Comparison of ENCODE assay signal across 16 cellular contexts in the genomic region with DNA sequence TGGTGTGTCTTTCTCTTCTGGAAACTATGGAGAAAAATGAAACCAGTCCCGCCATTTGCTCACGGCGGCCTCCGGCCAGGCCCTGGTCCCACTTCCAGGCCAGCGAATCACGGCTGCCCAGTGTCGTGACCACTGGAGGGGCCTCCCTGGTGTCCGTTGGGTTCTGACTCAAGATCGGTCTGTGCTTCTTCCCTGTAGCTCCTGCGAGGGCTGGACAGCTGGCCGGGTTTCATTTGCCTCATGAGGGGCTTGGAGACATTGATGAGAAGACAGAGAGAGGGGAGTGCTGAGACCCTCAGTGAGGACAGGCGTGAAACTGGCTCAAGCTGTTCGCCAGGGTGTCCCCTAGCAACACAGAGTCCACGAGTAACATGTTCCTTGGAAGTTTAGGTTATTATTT.
DNase-seq lines count a peak whose midpoint lies in the region; ATAC-seq and TF ChIP-seq lines count a peak whose summit lies in the region.
"Had no signal": no experiment of that assay in that cellular context is flagged by ENCODE, and none has a peak within 500 bp of the region (broad histone marks: within the 10 kb centered on the region; RNA-seq: fewer than 3 reads in every experiment).

No MANE protein-coding gene starts in this region.

- no peaks in the 10 kb centered on the region for H3K36me3 ChIP-seq in BLaER1
- H3K36me3 ChIP-seq in endodermal cell (ENCODE audit: control insufficient read depth, insufficient read depth, low read length) = no peaks in the 10 kb centered on the region
- no peaks in the 10 kb centered on the region for H3K36me3 ChIP-seq in upper lobe of right lung
- no peaks in the 10 kb centered on the region for H3K36me3 ChIP-seq in smooth muscle cell (ENCODE audit: low read depth)
- H3K36me3 ChIP-seq: BLaER1 treated with 17β-estradiol and CSF1 and Interleukin-3, amounts not matched to agents 10 nM and 100 nM; HAP-1 had no signal

- DNase-seq in endodermal cell = peak; percentile 44
- DNase-seq in mesenteric fat pad (ENCODE audit: low spot score) = peak; percentile 76
- peak; percentile 32 for DNase-seq in upper lobe of right lung
- DNase-seq in DMS153 treated with DMSO at 0.1 percent for 48 hours (lab: John Stamatoyannopoulos, UW; ENCODE audit: unreplicated experiment) = no peak
- DNase-seq in stimulated activated naive CD4-positive, alpha-beta T cell treated with Interleukin-2 at 50 U/mL for 16 hours (lab: John Stamatoyannopoulos, UW) = no peak
- no peak for DNase-seq in smooth muscle cell (lab: John Stamatoyannopoulos, UW; ENCODE audit: unreplicated experiment)
- DNase-seq: 8988T; Calu3; CD8-positive, alpha-beta T cell; DMS53; DND-41; GM23248 had no signal

- peak overlapping the region; percentile 54 for H3K4me2 ChIP-seq in BLaER1
- no peak overlapping the region for H3K4me2 ChIP-seq in smooth muscle cell

- H3K9me3 ChIP-seq in BLaER1 (no peaks in the 10 kb centered on the region), endodermal cell (ENCODE audit: control insufficient read depth, low read length) (no peaks in the 10 kb centered on the region), upper lobe of right lung (no peaks in the 10 kb centered on the region), smooth muscle cell (replicated peaks; ENCODE audit: low read depth) (no peaks in the 10 kb centered on the region)
- H3K9me3 ChIP-seq: HAP-1 had no signal

- no peaks in the 10 kb centered on the region for H3K9me3 Mint-ChIP-seq in endodermal cell
- H3K9me3 Mint-ChIP-seq: CD8-positive, alpha-beta T cell had no signal

- H3K27me3 ChIP-seq in BLaER1 (no peaks in the 10 kb centered on the region), endodermal cell (ENCODE audit: control insufficient read depth, insufficient read depth, low read length, poor library complexity, severe bottlenecking) (no peaks in the 10 kb centered on the region), upper lobe of right lung (peaks cover 3% of the 10 kb centered on the region), smooth muscle cell (ENCODE audit: low read depth) (no peaks in the 10 kb centered on the region)
- H3K27me3 ChIP-seq: BLaER1 treated with 17β-estradiol and CSF1 and Interleukin-3, amounts not matched to agents 10 nM and 100 nM had no signal

- H3K4me3 ChIP-seq in BLaER1 (no peak overlapping the region), endodermal cell (ENCODE audit: low read length) (no peak overlapping the region), upper lobe of right lung (no peak overlapping the region), smooth muscle cell (no peak overlapping the region)
- H3K4me3 ChIP-seq: BLaER1 treated with 17β-estradiol and CSF1 and Interleukin-3, amounts not matched to agents 10 nM and 100 nM; GM23248; HAP-1 had no signal

- H3K4me1 Mint-ChIP-seq in endodermal cell = peaks cover 4% of the 10 kb centered on the region

- H3K9ac ChIP-seq in BLaER1 = no peak overlapping the region
- no peak overlapping the region for H3K9ac ChIP-seq in endodermal cell (ENCODE audit: extremely low read depth, low read length, poor library complexity, severe bottlenecking)
- H3K9ac ChIP-seq in smooth muscle cell (ENCODE audit: low read depth) = no peak overlapping the region
- H3K9ac ChIP-seq: BLaER1 treated with 17β-estradiol and CSF1 and Interleukin-3, amounts not matched to agents 10 nM and 100 nM; GM23248 had no signal

- no peak for TF ChIP-seq CTCF in endodermal cell (conservative IDR thresholded peaks at IDR 0.05)
- no peak for TF ChIP-seq CTCF in upper lobe of right lung (IDR thresholded peaks at IDR 0.05)
- TF ChIP-seq CTCF in smooth muscle cell (IDR thresholded peaks at IDR 0.05; ENCODE audit: borderline replicate concordance, insufficient read depth, poor library complexity, severe bottlenecking) = no peak

- no peak overlapping the region for H3K27ac Mint-ChIP-seq in endodermal cell
- H3K27ac Mint-ChIP-seq: CD8-positive, alpha-beta T cell had no signal

- H3K4me1 ChIP-seq in BLaER1 (peaks cover 47% of the 10 kb centered on the region), endodermal cell (ENCODE audit: control insufficient read depth, insufficient read depth, low read length) (no peaks in the 10 kb centered on the region), upper lobe of right lung (no peaks in the 10 kb centered on the region), smooth muscle cell (ENCODE audit: low read depth) (peaks cover 7% of the 10 kb centered on the region)
- H3K4me1 ChIP-seq: HAP-1 had no signal

- H4K20me1 ChIP-seq in BLaER1 (peaks cover 16% of the 10 kb centered on the region; the same call in 1 of the 2 replicates), smooth muscle cell (ENCODE audit: low read depth) (no peaks in the 10 kb centered on the region)

- 92 to 93% methylated on average over 6 to 14 of the region's 14 CpGs for WGBS in endodermal cell (ENCODE audit: insufficient coverage in 1 of 2, insufficient read length in 1 of 2), 2 experiments
- WGBS in smooth muscle cell (ENCODE audit: low lambda C conversion rate) = 94% methylated on average over 14 of the region's 14 CpGs

- H3K4me3 Mint-ChIP-seq in endodermal cell = no peak overlapping the region
- H3K4me3 Mint-ChIP-seq: CD8-positive, alpha-beta T cell had no signal

- H3F3A ChIP-seq in smooth muscle cell (ENCODE audit: low read depth) = no peaks in the 10 kb centered on the region

- no peaks in the 10 kb centered on the region for H3K79me2 ChIP-seq in smooth muscle cell (ENCODE audit: low read depth)

- no peak overlapping the region for H3K27ac ChIP-seq in BLaER1
- no peak overlapping the region for H3K27ac ChIP-seq in endodermal cell (ENCODE audit: low read depth, low read length)
- no peak overlapping the region for H3K27ac ChIP-seq in upper lobe of right lung
- H3K27ac ChIP-seq in smooth muscle cell (ENCODE audit: low read depth) = no peak overlapping the region
- H3K27ac ChIP-seq: BLaER1 treated with 17β-estradiol and CSF1 and Interleukin-3, amounts not matched to agents 10 nM and 100 nM; GM23248 had no signal

- intact Hi-C loops in upper lobe of right lung (cut with DNase I) = no loop called here

- no peak overlapping the region for H2AFZ ChIP-seq in smooth muscle cell (ENCODE audit: low read depth)
- H2AFZ ChIP-seq: GM23248 had no signal

- no peaks in the 10 kb centered on the region for H3K27me3 Mint-ChIP-seq in endodermal cell (ENCODE audit: insufficient read depth)

- H3K36me3 Mint-ChIP-seq in endodermal cell (ENCODE audit: low read depth) = no peaks in the 10 kb centered on the region
- H3K36me3 Mint-ChIP-seq: CD8-positive, alpha-beta T cell had no signal

- no peak for ATAC-seq in upper lobe of right lung
- ATAC-seq: CD8-positive, alpha-beta T cell; HepG2 had no signal

Comparison
In these comparisons a context has a peak if more than half of its experiments do, and no peak if none do; other contexts are left out.
1. DNase-seq: peak in endodermal cell (single experiment), mesenteric fat pad (single experiment) and upper lobe of right lung (single experiment); none in DMS153 treated with DMSO at 0.1 percent for 48 hours (single experiment), stimulated activated naive CD4-positive, alpha-beta T cell treated with Interleukin-2 at 50 U/mL for 16 hours (single experiment) and smooth muscle cell (single experiment).